In the genomic region with DNA sequence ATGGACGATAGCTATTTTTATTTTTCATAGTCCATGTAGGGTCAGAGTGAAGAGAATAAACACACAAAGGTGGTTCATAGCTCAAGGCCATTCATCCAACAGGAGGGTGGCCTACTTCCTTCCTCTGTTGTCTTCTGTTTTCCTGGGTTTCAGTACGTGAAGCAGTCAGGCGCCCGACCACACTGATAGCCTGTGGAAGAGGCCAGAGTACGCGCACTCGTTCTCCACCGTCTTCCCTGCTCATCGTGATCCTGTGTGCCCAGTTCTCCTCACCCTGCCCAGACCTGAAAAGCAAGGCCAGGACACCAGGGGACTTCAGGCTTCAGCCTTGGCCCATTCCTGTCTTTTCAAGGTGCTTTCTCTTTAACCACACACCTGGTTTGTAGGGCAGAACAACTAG, we compare ENCODE assay signal across 1 cellular context.
TF ChIP-seq lines count a peak whose summit lies in the region.

No MANE protein-coding gene starts in this region.

TF ChIP-seq in HepG2, 621 proteins besides CTCF, POLR2A, EP300 and RAD21 (continued from another document):
- TF ChIP-seq, protein P1, sequence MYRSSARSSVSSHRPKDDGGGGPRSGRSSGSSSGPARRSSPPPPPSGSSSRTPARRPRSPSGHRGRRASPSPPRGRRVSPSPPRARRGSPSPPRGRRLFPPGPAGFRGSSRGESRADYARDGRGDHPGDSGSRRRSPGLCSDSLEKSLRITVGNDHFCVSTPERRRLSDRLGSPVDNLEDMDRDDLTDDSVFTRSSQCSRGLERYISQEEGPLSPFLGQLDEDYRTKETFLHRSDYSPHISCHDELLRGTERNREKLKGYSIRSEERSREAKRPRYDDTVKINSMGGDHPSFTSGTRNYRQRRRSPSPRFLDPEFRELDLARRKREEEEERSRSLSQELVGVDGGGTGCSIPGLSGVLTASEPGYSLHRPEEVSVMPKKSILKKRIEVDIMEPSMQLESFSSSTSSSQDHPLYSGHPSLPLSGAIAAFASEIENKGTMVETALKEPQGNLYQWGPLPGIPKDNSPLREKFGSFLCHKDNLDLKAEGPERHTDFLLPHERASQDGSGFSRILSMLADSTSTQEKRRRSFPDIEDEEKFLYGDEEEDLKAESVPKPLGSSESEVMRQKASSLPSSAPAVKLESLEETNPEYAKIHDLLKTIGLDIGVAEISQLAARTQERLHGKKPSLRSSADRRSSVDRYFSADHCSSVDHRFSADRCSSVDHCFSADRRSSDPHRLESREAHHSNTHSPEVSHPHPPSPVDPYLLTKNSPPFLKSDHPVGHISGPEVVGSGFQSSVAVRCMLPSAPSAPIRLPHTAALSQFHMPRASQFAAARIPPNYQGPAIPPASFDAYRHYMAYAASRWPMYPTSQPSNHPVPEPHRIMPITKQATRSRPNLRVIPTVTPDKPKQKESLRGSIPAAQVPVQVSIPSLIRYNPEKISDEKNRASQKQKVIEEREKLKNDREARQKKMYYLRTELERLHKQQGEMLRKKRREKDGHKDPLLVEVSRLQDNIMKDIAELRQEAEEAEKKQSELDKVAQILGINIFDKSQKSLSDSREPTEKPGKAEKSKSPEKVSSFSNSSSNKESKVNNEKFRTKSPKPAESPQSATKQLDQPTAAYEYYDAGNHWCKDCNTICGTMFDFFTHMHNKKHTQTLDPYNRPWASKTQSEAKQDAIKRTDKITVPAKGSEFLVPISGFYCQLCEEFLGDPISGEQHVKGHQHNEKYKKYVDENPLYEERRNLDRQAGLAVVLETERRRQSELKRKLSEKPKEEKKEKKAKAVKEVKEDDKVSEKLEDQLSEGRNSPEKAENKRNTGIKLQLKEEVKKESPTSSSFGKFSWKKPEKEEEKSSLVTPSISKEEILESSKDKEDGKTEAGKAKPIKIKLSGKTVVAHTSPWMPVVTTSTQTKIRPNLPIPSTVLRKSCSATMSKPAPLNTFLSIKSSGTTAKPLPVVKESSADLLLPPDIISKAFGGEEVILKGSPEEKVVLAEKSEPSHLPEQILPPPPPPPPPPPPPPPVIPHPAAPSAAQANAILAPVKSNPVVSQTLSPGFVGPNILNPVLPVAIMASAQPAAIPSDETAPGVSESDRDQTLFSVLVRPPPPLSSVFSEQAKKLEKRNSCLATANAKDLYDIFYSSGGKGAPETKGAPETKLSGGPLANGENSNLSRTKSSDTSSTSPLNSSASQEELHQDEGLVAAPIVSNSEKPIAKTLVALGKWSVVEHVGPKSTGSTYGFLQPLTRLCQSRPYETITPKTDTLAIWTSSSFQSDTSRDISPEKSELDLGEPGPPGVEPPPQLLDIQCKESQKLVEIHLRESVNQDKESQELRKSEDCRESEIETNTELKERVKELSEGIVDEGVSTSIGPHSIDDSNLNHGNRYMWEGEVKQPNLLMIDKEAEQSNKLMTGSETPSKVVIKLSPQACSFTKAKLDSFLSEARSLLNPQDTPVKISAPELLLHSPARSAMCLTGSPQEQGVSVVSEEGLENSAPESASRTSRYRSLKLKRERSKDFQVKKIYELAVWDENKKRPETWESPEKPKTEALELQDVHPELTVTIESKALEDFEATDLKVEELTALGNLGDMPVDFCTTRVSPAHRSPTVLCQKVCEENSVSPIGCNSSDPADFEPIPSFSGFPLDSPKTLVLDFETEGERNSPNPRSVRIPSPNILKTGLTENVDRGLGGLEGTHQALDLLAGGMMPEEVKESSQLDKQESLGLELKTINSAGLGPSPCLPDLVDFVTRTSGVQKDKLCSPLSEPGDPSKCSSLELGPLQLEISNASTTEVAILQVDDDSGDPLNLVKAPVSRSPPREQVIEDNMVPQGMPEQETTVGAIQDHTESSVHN (CRISPR knock-in tag; IDR thresholded peaks at IDR 0.05): no peak
- TF ChIP-seq STAG1 (CRISPR knock-in tag; IDR thresholded peaks at IDR 0.05): no peak
- no peak for TF ChIP-seq HMG20A (CRISPR knock-in tag; IDR thresholded peaks at IDR 0.05; ENCODE audit: borderline replicate concordance)
- TF ChIP-seq HNF4A (CRISPR knock-in tag; IDR thresholded peaks at IDR 0.05): peak; percentile 36; the same call in 1 of the 2 replicates
- TF ChIP-seq REL (CRISPR knock-in tag; conservative IDR thresholded peaks at IDR 0.05): no peak
- peak; percentile 50; the same call in 1 of the 2 replicates for TF ChIP-seq SALL1 (CRISPR knock-in tag; IDR thresholded peaks at IDR 0.05)
- TF ChIP-seq RARG (CRISPR knock-in tag; IDR thresholded peaks at IDR 0.05; ENCODE audit: low read depth): no peak
- TF ChIP-seq MIXL1 (CRISPR knock-in tag; IDR thresholded peaks at IDR 0.05): no peak
- no peak for TF ChIP-seq ZNF709 (CRISPR knock-in tag; IDR thresholded peaks at IDR 0.05)
- TF ChIP-seq ZNF7 (CRISPR knock-in tag; IDR thresholded peaks at IDR 0.05): no peak
- TF ChIP-seq NR2C2 (CRISPR knock-in tag; IDR thresholded peaks at IDR 0.05; ENCODE audit: borderline replicate concordance): no peak
- no peak for TF ChIP-seq ZNF83 (CRISPR knock-in tag; IDR thresholded peaks at IDR 0.05; ENCODE audit: borderline replicate concordance)
- TF ChIP-seq ZNF841 (CRISPR knock-in tag; IDR thresholded peaks at IDR 0.05; ENCODE audit: borderline replicate concordance): no peak
- no peak for TF ChIP-seq ZNF546 (CRISPR knock-in tag; conservative IDR thresholded peaks at IDR 0.05)
- TF ChIP-seq ZFP82 (CRISPR knock-in tag; IDR thresholded peaks at IDR 0.05; ENCODE audit: borderline replicate concordance): no peak
- no peak for TF ChIP-seq HNRNPUL1 (IDR thresholded peaks at IDR 0.05; ENCODE audit: low read depth, low read length)
- TF ChIP-seq ZNF614 (CRISPR knock-in tag; IDR thresholded peaks at IDR 0.05; ENCODE audit: borderline replicate concordance): no peak
